Comparison of ENCODE assay signal across 10 cellular contexts in genomic region chr1:175221548-175222175, GRCh38. TPM values are rescaled to one million over a fixed set of nuclear protein-coding genes. Genes with fewer than 3 reads are reported as not detected.
A peak's percentile ranks its signal among the peaks of the same experiment; 100 is the strongest.
DNase-seq lines count a peak whose midpoint lies in the region; FAIRE-seq and TF ChIP-seq lines count a peak whose summit lies in the region.
"Had no signal": no experiment of that assay in that cellular context is flagged by ENCODE, and none has a peak within 500 bp of the region (broad histone marks: within the 10 kb centered on the region; RNA-seq: fewer than 3 reads in every experiment).

No MANE protein-coding gene starts in this region.

- dilution Hi-C loops in endothelial cell of umbilical vein (cut with MboI; ENCODE audit: extremely low pct_ligation_motif_present, low sequenced_read_pairs): no loop called here

- no peak overlapping the region for H3K4me2 ChIP-seq in endothelial cell of umbilical vein (ENCODE audit: insufficient read depth, low read length)

- POLR2A ChIA-PET in endothelial cell of umbilical vein (lab: Charles Lee): no interaction called here
- POLR2A ChIA-PET in activated CD4-positive, alpha-beta memory T cell treated with anti-CD3 and anti-CD28 coated beads, Interleukin-2, amount 10 ng/mL, durations not matched to agents 7 days and 5 days (lab: Charles Lee): interaction anchor here (1.0 kb wide), 1 partner anchor 33 kb away, joined by 3 read pairs; no protein-coding TSS in a partner anchor

- H3K27ac Mint-ChIP-seq in activated CD4-positive, alpha-beta memory T cell treated with anti-CD3 and anti-CD28 coated beads, Interleukin-2, amount 10 ng/mL, durations not matched to agents 7 days and 5 days: no peak overlapping the region
- H3K27ac Mint-ChIP-seq: activated T-helper 1 cell treated with anti-CD3 and anti-CD28 coated beads, Interleukin-12 subunit alpha, Interleukin-12 subunit beta, Interleukin-2, Interleukin-4 antibody, amounts not matched to agents 30 ng/mL and 10 ng/mL and 1 ng/mL, durations not matched to agents 14 hours and 24 hours and 36 hours had no signal

- H3K9ac ChIP-seq in endothelial cell of umbilical vein (replicated peaks; ENCODE audit: extremely low read depth, insufficient read depth, low read length): no peak overlapping the region

- DNase-seq in endothelial cell of umbilical vein (ENCODE audit: low read depth, low spot score): peak; percentile 43
- peak; percentile 92 for DNase-seq in kidney tubule cell (ENCODE audit: low spot score)
- peak; percentile 30 for DNase-seq in testis
- DNase-seq in cerebellum (ENCODE audit: low spot score): no peak
- no peak for DNase-seq in GOT3 (lab: John Stamatoyannopoulos, UW)
- DNase-seq in lower leg skin (ENCODE audit: low spot score in 2 of 2): no peak
- DNase-seq in activated CD4-positive, alpha-beta memory T cell treated with anti-CD3 and anti-CD28 coated beads, Interleukin-2, amount 10 ng/mL, durations not matched to agents 7 days and 5 days: no peak
- DNase-seq: immature natural killer cell had no signal

- H3K4me1 ChIP-seq in endothelial cell of umbilical vein (ENCODE audit: control insufficient read depth, extremely low read depth, insufficient read depth, low read length) (peaks cover 7% of the 10 kb centered on the region), testis (no peaks in the 10 kb centered on the region)

- H3K9me3 ChIP-seq in endothelial cell of umbilical vein (replicated peaks; ENCODE audit: control insufficient read depth, insufficient read depth, low read length): no peaks in the 10 kb centered on the region
- no peaks in the 10 kb centered on the region for H3K9me3 ChIP-seq in testis

- TF ChIP-seq CTCF in endothelial cell of umbilical vein (IDR thresholded peaks at IDR 0.05; ENCODE audit: extremely low read depth in 1 of 2, insufficient read depth in 1 of 2, low read depth in 1 of 2, low read length in 2 of 2) (peak; percentile 7 to 12), testis (IDR thresholded peaks at IDR 0.05) (no peak), lower leg skin (IDR thresholded peaks at IDR 0.05) (no peak)

- no peaks in the 10 kb centered on the region for H3K9me3 Mint-ChIP-seq in activated CD4-positive, alpha-beta memory T cell treated with anti-CD3 and anti-CD28 coated beads, Interleukin-2, amount 10 ng/mL, durations not matched to agents 7 days and 5 days
- H3K9me3 Mint-ChIP-seq: activated T-helper 1 cell treated with anti-CD3 and anti-CD28 coated beads, Interleukin-12 subunit alpha, Interleukin-12 subunit beta, Interleukin-2, Interleukin-4 antibody, amounts not matched to agents 30 ng/mL and 10 ng/mL and 1 ng/mL, durations not matched to agents 14 hours and 24 hours and 36 hours; immature natural killer cell had no signal

- peak; percentile 71 for TF ChIP-seq RAD21 in Ishikawa (IDR thresholded peaks at IDR 0.05; ENCODE audit: low read depth)

- TF ChIP-seq EP300 in Ishikawa (IDR thresholded peaks at IDR 0.05; ENCODE audit: borderline replicate concordance): no peak

- WGBS in testis, 2 donors: 38 to 43% methylated on average over 10 of the region's 10 CpGs
- WGBS in lower leg skin, 2 donors: 45 to 47% methylated on average over 10 of the region's 10 CpGs

- H3K27ac ChIP-seq in endothelial cell of umbilical vein (ENCODE audit: insufficient read depth, low read depth, low read length): no peak overlapping the region
- H3K27ac ChIP-seq in testis: no peak overlapping the region

- no peaks in the 10 kb centered on the region for H3K36me3 Mint-ChIP-seq in activated CD4-positive, alpha-beta memory T cell treated with anti-CD3 and anti-CD28 coated beads, Interleukin-2, amount 10 ng/mL, durations not matched to agents 7 days and 5 days (ENCODE audit: low read depth)
- H3K36me3 Mint-ChIP-seq: immature natural killer cell had no signal

- no peaks in the 10 kb centered on the region for H4K20me1 ChIP-seq in endothelial cell of umbilical vein (replicated peaks; ENCODE audit: control insufficient read depth, extremely low read depth, insufficient read depth, low read length)

- no peaks in the 10 kb centered on the region for H3K9me1 ChIP-seq in endothelial cell of umbilical vein (replicated peaks; ENCODE audit: control insufficient read depth, extremely low read depth, insufficient read depth, low read length)

- no peaks in the 10 kb centered on the region for H3K79me2 ChIP-seq in endothelial cell of umbilical vein (ENCODE audit: control insufficient read depth, insufficient read depth, low read length)

- FAIRE-seq in endothelial cell of umbilical vein (lab: Jason Lieb, UNC): peak; percentile 86

- BruUV-seq in endothelial cell of umbilical vein (replicated peaks; lab: Mats Ljungman, UMichigan): no TSS peak

- CTCF ChIA-PET in endothelial cell of umbilical vein (lab: Charles Lee): interaction anchor here (1.0 to 4.3 kb wide), 9 partner anchors 30 to 97 kb away, joined by 3 to 55 read pairs (median 6); no protein-coding TSS in a partner anchor
- CTCF ChIA-PET in activated CD4-positive, alpha-beta memory T cell treated with anti-CD3 and anti-CD28 coated beads, Interleukin-2, amount 10 ng/mL, durations not matched to agents 7 days and 5 days (lab: Charles Lee): no interaction called here

- H3K36me3 ChIP-seq in endothelial cell of umbilical vein (ENCODE audit: control insufficient read depth in 2 of 2, extremely low read depth in 1 of 2, insufficient read depth in 2 of 2, low read length in 2 of 2): no peaks in the 10 kb centered on the region
- no peaks in the 10 kb centered on the region for H3K36me3 ChIP-seq in testis (ENCODE audit: low read depth, missing control alignments)

- intact Hi-C loops in endothelial cell of umbilical vein (cut with micrococcal nuclease) (loop anchor here (1.0 to 2.0 kb wide), 5 partner anchors 21 to 97 kb away; no protein-coding TSS in a partner anchor), testis (cut with DNase I; ENCODE audit: low total_unique reads) (no loop called here), lower leg skin (cut with DNase I; ENCODE audit: low total_unique reads) (loop anchor here (10.0 kb wide), 1 partner anchor 67 kb away; no protein-coding TSS in a partner anchor)

- no peak overlapping the region for H3K4me3 Mint-ChIP-seq in activated CD4-positive, alpha-beta memory T cell treated with anti-CD3 and anti-CD28 coated beads, Interleukin-2, amount 10 ng/mL, durations not matched to agents 7 days and 5 days
- H3K4me3 Mint-ChIP-seq: activated T-helper 1 cell treated with anti-CD3 and anti-CD28 coated beads, Interleukin-12 subunit alpha, Interleukin-12 subunit beta, Interleukin-2, Interleukin-4 antibody, amounts not matched to agents 30 ng/mL and 10 ng/mL and 1 ng/mL, durations not matched to agents 14 hours and 24 hours and 36 hours; immature natural killer cell had no signal

- peaks cover 1% of the 10 kb centered on the region for H3K4me1 Mint-ChIP-seq in activated CD4-positive, alpha-beta memory T cell treated with anti-CD3 and anti-CD28 coated beads, Interleukin-2, amount 10 ng/mL, durations not matched to agents 7 days and 5 days
- H3K4me1 Mint-ChIP-seq: immature natural killer cell had no signal

- H3K27me3 ChIP-seq in endothelial cell of umbilical vein (ENCODE audit: control insufficient read depth in 2 of 2, insufficient read depth in 2 of 2, low read length in 2 of 2): no peaks in the 10 kb centered on the region
- no peaks in the 10 kb centered on the region for H3K27me3 ChIP-seq in testis

- TF ChIP-seq POLR2A in endothelial cell of umbilical vein (IDR thresholded peaks at IDR 0.05; ENCODE audit: low read depth, low read length): no peak
- no peak for TF ChIP-seq POLR2A in testis (IDR thresholded peaks at IDR 0.05)
- TF ChIP-seq POLR2A in lower leg skin (IDR thresholded peaks at IDR 0.05): no peak

- H3K27me3 Mint-ChIP-seq in activated CD4-positive, alpha-beta memory T cell treated with anti-CD3 and anti-CD28 coated beads, Interleukin-2, amount 10 ng/mL, durations not matched to agents 7 days and 5 days: no peaks in the 10 kb centered on the region

- H2AFZ ChIP-seq in endothelial cell of umbilical vein (ENCODE audit: low read depth, low read length): no peak overlapping the region

- H3K4me3 ChIP-seq in endothelial cell of umbilical vein (replicated peaks in 1 of 3; ENCODE audit: insufficient read depth in 1 of 3, low read depth in 1 of 3, low read length in 3 of 3) (no peak overlapping the region), testis (no peak overlapping the region), lower leg skin (ENCODE audit: low read depth, poor library complexity, severe bottlenecking) (no peak overlapping the region)

TF ChIP-seq in Ishikawa, 13 proteins besides CTCF, POLR2A, EP300 and RAD21:
- TF ChIP-seq TEAD4 (IDR thresholded peaks at IDR 0.05): peak; percentile 57
- no peak for TF ChIP-seq TCF12 (IDR thresholded peaks at IDR 0.05; ENCODE audit: low read depth)
TF ChIP-seq in Ishikawa: peak in this region for 1.

TF ChIP-seq in endothelial cell of umbilical vein, 7 proteins besides CTCF, POLR2A, EP300 and RAD21 (continues in another document):
- TF ChIP-seq MYC (IDR thresholded peaks at IDR 0.05; ENCODE audit: low read depth, low read length): no peak
- no peak for TF ChIP-seq EZH2 (IDR thresholded peaks at IDR 0.05; ENCODE audit: borderline replicate concordance, low read depth, low read length, severe bottlenecking)
- no peak for TF ChIP-seq FOS (IDR thresholded peaks at IDR 0.05; ENCODE audit: borderline replicate concordance, insufficient read depth, low read length)
- no peak for TF ChIP-seq MAX (IDR thresholded peaks at IDR 0.05; ENCODE audit: insufficient read depth, insufficient read length)
- TF ChIP-seq GATA2 (IDR thresholded peaks at IDR 0.05; ENCODE audit: insufficient read depth, insufficient read length, low read depth, low read length): no peak
- no peak for TF ChIP-seq JUN (IDR thresholded peaks at IDR 0.05; ENCODE audit: borderline replicate concordance, insufficient read depth, insufficient read length, low read depth)

RNA-seq across cellular contexts. Expression of gene KIAA0040, which starts 29.1 kb away (rescaled TPM):
- total RNA-seq in endothelial cell of umbilical vein (10.9 and 21.5 TPM in 2 replicates), testis (1 to 10 TPM; 5.8 to 8.2 TPM), cerebellum (1.00 TPM), lower leg skin (10 to 100 TPM; 12.3 to 16.3 (median 15.0) TPM)
- polyA plus RNA-seq in endothelial cell of umbilical vein (7.3 and 8.3 TPM in 2 replicates), testis (ENCODE audit: insufficient read depth, low read depth, low replicate concordance) (10.3 TPM)
- polyA plus RNA-seq in endothelial cell of umbilical vein (2011; cell fraction: cytosol; rRNA removed): 5.6 and 7.0 TPM in 2 replicates
- 8.4 and 8.5 TPM in 2 replicates for polyA plus RNA-seq in endothelial cell of umbilical vein (2011; cell fraction: nucleus; rRNA removed)
- polyA plus RNA-seq in endothelial cell of umbilical vein (2012): 5.3 and 6.5 TPM in 2 replicates
- 12.0 and 15.3 TPM in 2 replicates for polyA minus RNA-seq in endothelial cell of umbilical vein
- 8.2 TPM for polyA minus RNA-seq in endothelial cell of umbilical vein (2011; cell fraction: cytosol; rRNA and poly(A)+ RNA removed)
- polyA minus RNA-seq in endothelial cell of umbilical vein (2011; cell fraction: nucleus; rRNA and poly(A)+ RNA removed): 7.4 and 8.8 TPM in 2 replicates
- 10 to 100 TPM; 79.4 to 80.2 TPM for total RNA-seq in activated CD4-positive, alpha-beta memory T cell treated with anti-CD3 and anti-CD28 coated beads, Interleukin-2, amount 10 ng/mL, durations not matched to agents 7 days and 5 days

Comparison
In these comparisons a context has a peak if more than half of its experiments do, and no peak if none do; other contexts are left out.
1. DNase-seq: peak in endothelial cell of umbilical vein (single experiment), kidney tubule cell (single experiment) and testis (single experiment); none in cerebellum (single experiment), GOT3 (single experiment), lower leg skin (0 of 2) and activated CD4-positive, alpha-beta memory T cell treated with anti-CD3 and anti-CD28 coated beads, Interleukin-2, amount 10 ng/mL, durations not matched to agents 7 days and 5 days (single experiment).
2. CTCF ChIP-seq: peak in endothelial cell of umbilical vein (2 of 2); none in testis (0 of 3) and lower leg skin (0 of 3).